9 cellular contexts compared by ENCODE assay signal in genomic region chr5:60896991-60897390, GRCh38. TPM values are rescaled to one million over a fixed set of nuclear protein-coding genes. Genes with fewer than 3 reads are reported as not detected.
"Had no signal": no experiment of that assay in that cellular context is flagged by ENCODE, and none has a peak within 500 bp of the region (broad histone marks: within the 10 kb centered on the region; RNA-seq: fewer than 3 reads in every experiment).

No MANE protein-coding gene starts in this region.

- H3K27ac ChIP-seq: GM23248 had no signal

- H3K9ac ChIP-seq: GM23248 had no signal

- H2AFZ ChIP-seq: GM23248 had no signal

- ATAC-seq: HCT116 had no signal

- H3K4me1 ChIP-seq: HAP-1 had no signal

- H3K9me3 ChIP-seq: HAP-1 had no signal

- FAIRE-seq: HTR-8/SVneo had no signal

- H3K4me3 ChIP-seq: GM23248, HAP-1 had no signal

- DNase-seq: GM23248, GOT3, H7, HFFc6, IMR-90, KG1 had no signal

RNA-seq across cellular contexts. Expression of gene ELOVL7, which starts 52.9 kb away (rescaled TPM):
- total RNA-seq: GM23248 had no signal
- polyA plus RNA-seq: GM23248, IMR-90 had no signal
